Comparison of ENCODE assay signal across 8 cellular contexts in genomic region chr1:9825101-9826074, GRCh38. TPM values are rescaled to one million over a fixed set of nuclear protein-coding genes. Genes with fewer than 3 reads are reported as not detected.
DNase-seq lines count a peak whose midpoint lies in the region; TF ChIP-seq lines count a peak whose summit lies in the region.

No MANE protein-coding gene starts in this region.

- peaks cover 2% of the 10 kb centered on the region for H3K36me3 Mint-ChIP-seq in activated CD4-positive, alpha-beta memory T cell treated with anti-CD3 and anti-CD28 coated beads for 36 hours

- peak overlapping the region; percentile 97 to 98 for H3K27ac ChIP-seq in mucosa of rectum (ENCODE audit: low read depth in 2 of 2, low read length in 2 of 2)
- peak overlapping the region; percentile 89 to 94 (median 92) for H3K27ac ChIP-seq in tibial nerve

- POLR2A ChIA-PET in activated CD4-positive, alpha-beta memory T cell treated with anti-CD3 and anti-CD28 coated beads for 36 hours (lab: Charles Lee): interaction anchor here (1.2 kb wide), 1 partner anchor 25 kb away, joined by 5 read pairs; no protein-coding TSS in a partner anchor

- 21 to 23% methylated on average over 17 of the region's 17 CpGs for WGBS in tibial nerve, 2 donors

- no peak for TF ChIP-seq EP300 in tibial nerve (IDR thresholded peaks at IDR 0.05)

- H3K36me3 ChIP-seq in mucosa of rectum (ENCODE audit: control insufficient read depth in 2 of 2, insufficient read depth in 2 of 2, low read length in 2 of 2): no peaks in the 10 kb centered on the region
- no peaks in the 10 kb centered on the region for H3K36me3 ChIP-seq in tibial nerve

- H3K9me3 Mint-ChIP-seq in activated CD4-positive, alpha-beta memory T cell treated with anti-CD3 and anti-CD28 coated beads for 36 hours: no peaks in the 10 kb centered on the region

- DNase-seq in SIG-M5 treated with dmso at 0.1 percent for 504 hours (lab: John Stamatoyannopoulos, UW; ENCODE audit: unreplicated experiment) (peak; percentile 83), SIG-M5 (lab: John Stamatoyannopoulos, UW) (no peak), NCI-H446 (lab: John Stamatoyannopoulos, UW) (peak; percentile 81 to 93), epithelial cell of proximal tubule (ENCODE audit: low read depth) (peak; percentile 75), tibial nerve (ENCODE audit: low spot score in 2 of 2) (peak in 1 of 2 donors; percentile 44), inferior parietal cortex (ENCODE audit: extremely low spot score) (no peak)
- peak; percentile 65 for DNase-seq in activated CD4-positive, alpha-beta memory T cell treated with anti-CD3 and anti-CD28 coated beads for 36 hours

- no peak for TF ChIP-seq POLR2A in tibial nerve (IDR thresholded peaks at IDR 0.05)

- H3K4me3 ChIP-seq in epithelial cell of proximal tubule (ENCODE audit: low read depth, low read length): peak overlapping the region; percentile 72
- peak overlapping the region; percentile 67 to 87 for H3K4me3 ChIP-seq in mucosa of rectum (ENCODE audit: low read length in 2 of 2)
- H3K4me3 ChIP-seq in tibial nerve: peak overlapping the region in 1 of 4 donors; percentile 3

- H3K27me3 Mint-ChIP-seq in activated CD4-positive, alpha-beta memory T cell treated with anti-CD3 and anti-CD28 coated beads for 36 hours: no peaks in the 10 kb centered on the region

- TF ChIP-seq CTCF in epithelial cell of proximal tubule (conservative IDR thresholded peaks at IDR 0.05; ENCODE audit: low read depth, low read length) (peak; percentile 13), tibial nerve (IDR thresholded peaks at IDR 0.05) (peak in 1 of 5 experiments; percentile 20)

- H3K27me3 ChIP-seq in mucosa of rectum (ENCODE audit: control insufficient read depth in 2 of 2, insufficient read depth in 2 of 2, low read length in 2 of 2): no peaks in the 10 kb centered on the region
- H3K27me3 ChIP-seq in tibial nerve: no peaks in the 10 kb centered on the region

- peaks cover 42% of the 10 kb centered on the region for H3K4me1 Mint-ChIP-seq in activated CD4-positive, alpha-beta memory T cell treated with anti-CD3 and anti-CD28 coated beads for 36 hours (ENCODE audit: low read depth)

- intact Hi-C loops in activated CD4-positive, alpha-beta memory T cell treated with anti-CD3 and anti-CD28 coated beads for 36 hours (cut with micrococcal nuclease): loop anchor here (2.0 to 10.0 kb wide), 3 partner anchors 25 to 869 kb away; no protein-coding TSS in a partner anchor

- peak overlapping the region; percentile 66 for H3K4me3 Mint-ChIP-seq in activated CD4-positive, alpha-beta memory T cell treated with anti-CD3 and anti-CD28 coated beads for 36 hours

- H3K4me1 ChIP-seq in mucosa of rectum (ENCODE audit: control insufficient read depth in 2 of 2, insufficient read depth in 2 of 2, low read length in 2 of 2) (peaks cover 29 to 34% of the 10 kb centered on the region in 2 donors), tibial nerve (peaks cover 0 to 44% (median 25%) of the 10 kb centered on the region in 4 donors)

- CTCF ChIA-PET in activated CD4-positive, alpha-beta memory T cell treated with anti-CD3 and anti-CD28 coated beads for 36 hours (lab: Charles Lee): interaction anchor here (1.4 to 2.5 kb wide), 2 partner anchors 41 kb away, joined by 3 to 9 read pairs; no protein-coding TSS in a partner anchor

- H3K9me3 ChIP-seq in mucosa of rectum (ENCODE audit: control insufficient read depth in 2 of 2, low read length in 2 of 2): no peaks in the 10 kb centered on the region
- H3K9me3 ChIP-seq in tibial nerve: no peaks in the 10 kb centered on the region

- peak overlapping the region; percentile 77 to 94 for H3K9ac ChIP-seq in mucosa of rectum (ENCODE audit: low read depth in 1 of 2, low read length in 2 of 2)

- no peak overlapping the region for H3K27ac Mint-ChIP-seq in activated CD4-positive, alpha-beta memory T cell treated with anti-CD3 and anti-CD28 coated beads for 36 hours

RNA-seq across cellular contexts. Expression of gene CLSTN1, which starts 1.6 kb away (rescaled TPM):
- 10 to 100 TPM; 33.6 to 34.1 TPM for total RNA-seq in activated CD4-positive, alpha-beta memory T cell treated with anti-CD3 and anti-CD28 coated beads for 36 hours
- total RNA-seq in epithelial cell of proximal tubule (79.7 and 87.5 TPM in 2 replicates), tibial nerve (10 to 100 TPM; 60.9 to 90.6 (median 72.5) TPM)

Comparison
In these comparisons a context has a peak if more than half of its experiments do, and no peak if none do; other contexts are left out.
1. DNase-seq: peak in SIG-M5 treated with dmso at 0.1 percent for 504 hours (single experiment), NCI-H446 (2 of 2), activated CD4-positive, alpha-beta memory T cell treated with anti-CD3 and anti-CD28 coated beads for 36 hours (single experiment) and epithelial cell of proximal tubule (single experiment); none in SIG-M5 (single experiment) and inferior parietal cortex (single experiment).